In genomic region chr13:90926459-90926858, GRCh38 we compare ENCODE assay signal across 14 cellular contexts.
"Had no signal": no experiment of that assay in that cellular context is flagged by ENCODE, and none has a peak within 500 bp of the region (broad histone marks: within the 10 kb centered on the region; RNA-seq: fewer than 3 reads in every experiment).

No MANE protein-coding gene starts in this region.

- DNase-seq: activated CD4-positive, CD25-positive, alpha-beta regulatory T cell treated with anti-CD3 and anti-CD28 coated beads, Interleukin-2, amount 50 U/mL, for 72 hours; activated naive CD4-positive, alpha-beta T cell treated with anti-CD3 and anti-CD28 coated beads for 36 hours; activated naive CD8-positive, alpha-beta T cell treated with anti-CD3 and anti-CD28 coated beads, Interleukin-2, amount 50 U/mL, for 24 hours; caudate nucleus; left colon; naive B cell; ovary; stimulated activated CD4-positive, alpha-beta T cell treated with anti-CD3 and anti-CD28 coated beads, Interleukin-15, amount 100 ng/mL, for 24 hours; stimulated activated CD4-positive, alpha-beta T cell treated with anti-CD3 and anti-CD28 coated beads, Interleukin-4, amount 100 ng/mL, for 1 hour; stimulated activated naive B cell treated with anti-CD40 and anti-IgM and Interleukin-4, amounts not matched to agents 10 μg/mL and 1 μg/mL and 100 μg/mL, for 72 hours; thyroid gland had no signal

- H3K9me3 Mint-ChIP-seq: activated naive CD4-positive, alpha-beta T cell treated with anti-CD3 and anti-CD28 coated beads for 36 hours had no signal

- H3K4me1 ChIP-seq: ascending aorta, thyroid gland had no signal

- H3K36me3 Mint-ChIP-seq: naive B cell; stimulated activated naive B cell treated with anti-CD40 and anti-IgM and Interleukin-4, amounts not matched to agents 10 μg/mL and 1 μg/mL and 100 μg/mL, for 72 hours had no signal

- H3K27me3 ChIP-seq: ascending aorta, ovary, thyroid gland had no signal

- ATAC-seq: activated naive CD8-positive, alpha-beta T cell treated with anti-CD3 and anti-CD28 coated beads, Interleukin-2, amount 50 U/mL, for 24 hours; esophagus mucosa; left colon; stimulated activated naive B cell treated with anti-CD40 and anti-IgM and Interleukin-4, amounts not matched to agents 10 μg/mL and 1 μg/mL and 100 μg/mL, for 72 hours had no signal

- H3K27ac ChIP-seq: ascending aorta, ovary, thyroid gland had no signal

- H3K36me3 ChIP-seq: ascending aorta, ovary, thyroid gland had no signal

- H3K4me3 ChIP-seq: ascending aorta, ovary, thyroid gland had no signal

- H3K4me3 Mint-ChIP-seq: activated naive CD4-positive, alpha-beta T cell treated with anti-CD3 and anti-CD28 coated beads for 36 hours; activated naive CD8-positive, alpha-beta T cell treated with anti-CD3 and anti-CD28 coated beads, Interleukin-2, amount 50 U/mL, for 24 hours; activated T-helper 1 cell treated with anti-CD3 and anti-CD28 coated beads, Interleukin-12 subunit alpha, Interleukin-12 subunit beta, Interleukin-2, Interleukin-4 antibody, amounts not matched to agents 30 ng/mL and 10 ng/mL and 1 ng/mL, durations not matched to agents 14 hours and 24 hours and 36 hours; naive B cell; stimulated activated naive B cell treated with anti-CD40 and anti-IgM and Interleukin-4, amounts not matched to agents 10 μg/mL and 1 μg/mL and 100 μg/mL, for 72 hours had no signal

- H3K27me3 Mint-ChIP-seq: activated naive CD8-positive, alpha-beta T cell treated with anti-CD3 and anti-CD28 coated beads, Interleukin-2, amount 50 U/mL, for 24 hours; naive B cell; stimulated activated naive B cell treated with anti-CD40 and anti-IgM and Interleukin-4, amounts not matched to agents 10 μg/mL and 1 μg/mL and 100 μg/mL, for 72 hours had no signal

- H3K4me1 Mint-ChIP-seq: activated naive CD8-positive, alpha-beta T cell treated with anti-CD3 and anti-CD28 coated beads, Interleukin-2, amount 50 U/mL, for 24 hours; naive B cell; stimulated activated naive B cell treated with anti-CD40 and anti-IgM and Interleukin-4, amounts not matched to agents 10 μg/mL and 1 μg/mL and 100 μg/mL, for 72 hours had no signal

- H3K9me3 ChIP-seq: ascending aorta, ovary, thyroid gland had no signal

- H3K27ac Mint-ChIP-seq: activated naive CD4-positive, alpha-beta T cell treated with anti-CD3 and anti-CD28 coated beads for 36 hours; activated naive CD8-positive, alpha-beta T cell treated with anti-CD3 and anti-CD28 coated beads, Interleukin-2, amount 50 U/mL, for 24 hours; activated T-helper 1 cell treated with anti-CD3 and anti-CD28 coated beads, Interleukin-12 subunit alpha, Interleukin-12 subunit beta, Interleukin-2, Interleukin-4 antibody, amounts not matched to agents 30 ng/mL and 10 ng/mL and 1 ng/mL, durations not matched to agents 14 hours and 24 hours and 36 hours; stimulated activated naive B cell treated with anti-CD40 and anti-IgM and Interleukin-4, amounts not matched to agents 10 μg/mL and 1 μg/mL and 100 μg/mL, for 72 hours had no signal
